12 cellular contexts compared by ENCODE assay signal in the genomic region with DNA sequence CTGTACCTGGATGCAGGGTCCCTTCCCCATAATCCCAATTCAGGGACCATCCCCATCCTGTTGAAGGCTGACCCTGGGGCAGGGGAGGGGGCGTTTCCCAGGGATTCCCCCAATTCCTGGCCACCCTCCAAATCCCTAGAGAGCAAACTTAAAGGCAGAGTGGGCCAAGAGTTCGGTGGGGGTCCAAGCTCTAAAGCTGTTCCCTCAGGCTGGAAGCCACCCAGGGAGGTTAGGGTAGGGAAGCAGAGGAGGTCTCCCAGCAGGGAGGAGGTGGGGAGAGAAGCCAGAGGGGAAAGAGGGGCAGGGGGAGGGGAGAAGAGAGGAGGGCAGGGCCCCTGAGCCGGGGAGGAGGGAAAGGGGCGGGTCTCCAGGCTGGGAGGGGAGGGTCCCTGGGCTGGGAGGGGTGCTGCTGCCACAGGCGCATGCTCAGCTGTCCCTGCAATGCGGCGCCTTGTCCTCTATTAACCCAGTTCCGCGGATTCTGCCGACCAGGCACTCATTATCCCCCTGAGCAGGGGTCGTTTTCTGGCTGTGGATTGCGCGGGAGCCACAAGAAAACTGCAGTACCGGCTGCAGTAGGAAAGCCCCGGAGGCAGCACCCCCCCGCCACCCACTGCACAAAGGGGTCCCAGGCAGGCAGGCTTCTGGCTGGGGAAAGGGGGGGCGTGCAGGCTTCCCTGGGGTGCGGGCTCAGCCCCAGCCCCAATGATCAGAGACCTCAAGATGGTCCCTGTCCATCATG. TPM values are rescaled to one million over a fixed set of nuclear protein-coding genes. Genes with fewer than 3 reads are reported as not detected.
DNase-seq lines count a peak whose midpoint lies in the region; ATAC-seq and TF ChIP-seq lines count a peak whose summit lies in the region.
"Had no signal": no experiment of that assay in that cellular context is flagged by ENCODE, and none has a peak within 500 bp of the region (broad histone marks: within the 10 kb centered on the region; RNA-seq: fewer than 3 reads in every experiment).

No MANE protein-coding gene starts in this region.

- intact Hi-C loops in left ventricle myocardium inferior (cut with micrococcal nuclease): no loop called here

- H3K4me3 ChIP-seq in H7 (ENCODE audit: insufficient read depth, low read depth, low read length) (0 out of 2 replicates have a peak overlapping the region, but pooled peaks have one; percentile 4), SJCRH30 (peak overlapping the region; percentile 36), left ventricle myocardium inferior (no peak overlapping the region), osteoblast (ENCODE audit: insufficient read depth, low read length) (no peak overlapping the region)
- H3K4me3 ChIP-seq: stomach had no signal

- no peak for ATAC-seq in esophagus mucosa
- no peak for ATAC-seq in GM21825 (IDR thresholded peaks at IDR 0.05; ENCODE audit: unreplicated experiment)
- ATAC-seq in GM21786 (IDR thresholded peaks at IDR 0.05; ENCODE audit: unreplicated experiment): no peak

- H3K4me2 ChIP-seq in osteoblast (ENCODE audit: insufficient read depth, low read length): no peak overlapping the region

- DNase-seq in H7 (peak; percentile 99), SJCRH30 (peak; percentile 66 to 69), left ventricle myocardium inferior (peak; percentile 7), osteoblast (ENCODE audit: insufficient read length, low spot score, missing footprints) (peak; percentile 90)
- DNase-seq in activated CD4-positive, alpha-beta T cell treated with anti-CD3 and anti-CD28 coated beads for 1 hour: no peak
- DNase-seq: CD4-positive, CD25-positive, alpha-beta regulatory T cell; NCI-H2029; stimulated activated CD4-positive, alpha-beta T cell treated with anti-CD3 and anti-CD28 coated beads, Interleukin-1b, Interleukin-23, amount 100 ng/mL, for 48 hours; stomach had no signal

- H3K27ac ChIP-seq in SJCRH30 (no peak overlapping the region), left ventricle myocardium inferior (replicated peaks) (no peak overlapping the region), osteoblast (ENCODE audit: low read depth, low read length) (no peak overlapping the region)
- H3K27ac ChIP-seq: stomach had no signal

- H3K4me1 ChIP-seq in SJCRH30 (no peaks in the 10 kb centered on the region; the same call in 1 of the 2 replicates), left ventricle myocardium inferior (peaks cover 86% of the 10 kb centered on the region), osteoblast (ENCODE audit: insufficient read depth, low read length) (peaks cover 1% of the 10 kb centered on the region)
- H3K4me1 ChIP-seq: stomach had no signal

- H3K79me2 ChIP-seq in osteoblast (ENCODE audit: insufficient read depth, low read length): no peaks in the 10 kb centered on the region

- no peaks in the 10 kb centered on the region for H4K20me1 ChIP-seq in osteoblast (ENCODE audit: insufficient read depth, low read length)

- no peaks in the 10 kb centered on the region for H3K36me3 ChIP-seq in H7 (replicated peaks; ENCODE audit: control insufficient read depth, insufficient read depth, low read length)
- H3K36me3 ChIP-seq in SJCRH30: no peaks in the 10 kb centered on the region
- H3K36me3 ChIP-seq in left ventricle myocardium inferior: no peaks in the 10 kb centered on the region
- no peaks in the 10 kb centered on the region for H3K36me3 ChIP-seq in osteoblast (ENCODE audit: insufficient read depth, low read length)
- H3K36me3 ChIP-seq: stomach had no signal

- no peak for TF ChIP-seq CTCF in left ventricle myocardium inferior (IDR thresholded peaks at IDR 0.05; ENCODE audit: borderline replicate concordance)
- TF ChIP-seq CTCF in osteoblast (IDR thresholded peaks at IDR 0.05; ENCODE audit: extremely low read depth, low read depth, low read length): no peak

- H3K27me3 ChIP-seq in H7 (ENCODE audit: control insufficient read depth, insufficient read depth, low read length) (peaks cover 10% of the 10 kb centered on the region), SJCRH30 (peaks cover 63% of the 10 kb centered on the region), left ventricle myocardium inferior (ENCODE audit: low read depth) (no peaks in the 10 kb centered on the region), osteoblast (ENCODE audit: insufficient read depth, low read length) (peaks cover 12% of the 10 kb centered on the region)

- H3K9me3 ChIP-seq in SJCRH30 (replicated peaks) (no peaks in the 10 kb centered on the region), left ventricle myocardium inferior (replicated peaks) (no peaks in the 10 kb centered on the region), osteoblast (ENCODE audit: low read depth, low read length) (no peaks in the 10 kb centered on the region)
- H3K9me3 ChIP-seq: stomach had no signal

- H2AFZ ChIP-seq in osteoblast (ENCODE audit: low read length): no peak overlapping the region

RNA-seq across cellular contexts. Expression of a gene that starts 49.4 kb away (rescaled TPM):
- 0.31 TPM in 1 of 2 replicates, not detected in the other for total RNA-seq in H7 (2014; rRNA removed; shearing (Covaris generic))
- 0.84 and 2.4 TPM in 2 replicates for total RNA-seq in SJCRH30 (2014; rRNA removed; shearing (Covaris generic))
- total RNA-seq in left ventricle myocardium inferior (98.0 TPM), osteoblast (not detected in 2 replicates), esophagus mucosa (1.1 TPM)
- total RNA-seq: CD4-positive, CD25-positive, alpha-beta regulatory T cell had no signal

Comparison
In these comparisons a context has a peak if more than half of its experiments do, and no peak if none do; other contexts are left out.
1. H3K4me3 ChIP-seq: peak in H7 (single experiment) and SJCRH30 (single experiment); none in left ventricle myocardium inferior (single experiment) and osteoblast (single experiment).
2. RNA of a gene that starts 49.4 kb away (total RNA-seq): 98.0 TPM in left ventricle myocardium inferior (single experiment); 0.84 to 2.4 TPM in SJCRH30, 1.1 TPM in esophagus mucosa (single experiment), 0.31 TPM in H7 and not detected in osteoblast; every median in the first group is over 10 times any median in the second.